ENCODE assay signal across 8 cellular contexts in the genomic region with DNA sequence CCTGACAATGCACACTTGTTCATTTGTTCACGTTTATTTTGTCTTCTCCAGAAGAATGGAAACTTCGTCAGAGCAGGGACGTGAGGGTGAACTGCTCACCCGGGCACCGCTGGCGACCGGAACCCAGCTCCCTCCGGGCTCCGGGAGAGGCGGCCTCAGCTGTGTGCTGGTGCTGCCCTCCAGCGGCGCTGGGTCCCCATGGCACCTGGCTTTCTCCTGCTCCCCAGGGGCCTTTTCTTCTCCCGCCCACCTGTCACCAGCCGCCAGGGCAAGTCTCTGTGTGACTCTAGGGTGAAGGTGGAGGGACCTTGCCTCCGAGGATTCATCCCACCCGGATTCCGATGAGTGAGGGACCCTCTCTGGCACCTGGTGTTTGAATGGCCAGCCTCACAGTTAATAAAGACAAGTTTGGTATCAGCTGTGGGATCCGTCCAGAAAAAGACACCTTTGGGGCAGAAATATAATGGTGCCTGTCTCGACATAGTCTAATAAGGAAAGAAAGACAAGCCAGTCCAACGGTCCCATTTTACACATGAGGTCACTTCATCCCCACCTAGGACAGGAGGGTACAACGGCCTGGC. TPM values are rescaled to one million over a fixed set of nuclear protein-coding genes. Genes with fewer than 3 reads are reported as not detected.
DNase-seq lines count a peak whose midpoint lies in the region; ATAC-seq, FAIRE-seq and TF ChIP-seq lines count a peak whose summit lies in the region.

No MANE protein-coding gene starts in this region.

- H3K9me3 ChIP-seq in Loucy (ENCODE audit: insufficient read depth, low read depth, low read length): no peaks in the 10 kb centered on the region
- no peaks in the 10 kb centered on the region for H3K9me3 ChIP-seq in SJSA1 (replicated peaks)

- no peaks in the 10 kb centered on the region for H3F3A ChIP-seq in Loucy (ENCODE audit: low read depth)

- peak; percentile 95 for ATAC-seq in omental fat pad (ENCODE audit: low FRiP score)

- DNase-seq in EH (ENCODE audit: low read depth): peak; percentile 75
- DNase-seq in H54 (ENCODE audit: insufficient read length, low spot score): peak; percentile 97
- DNase-seq in SJSA1 (ENCODE audit: low read depth in 1 of 2, low spot score in 2 of 2): peak; percentile 86 to 88
- peak; percentile 89 for DNase-seq in activated naive CD4-positive, alpha-beta T cell treated with Interleukin-2 at 50 U/mL for 16 hours
- DNase-seq in glomerular visceral epithelial cell (ENCODE audit: extremely low spot score): peak; percentile 74
- DNase-seq in omental fat pad (ENCODE audit: low spot score): peak; percentile 74

- H3K27ac ChIP-seq in SJSA1: no peak overlapping the region
- peak overlapping the region; percentile 40 for H3K27ac ChIP-seq in temporal lobe (ENCODE audit: low read depth, low read length)

- H3K27me3 ChIP-seq in Loucy (ENCODE audit: insufficient read depth, low read length, poor library complexity, severe bottlenecking) (no peaks in the 10 kb centered on the region), SJSA1 (replicated peaks) (peaks cover 22% of the 10 kb centered on the region)

- peak; percentile 91 for TF ChIP-seq CTCF in Loucy (conservative IDR thresholded peaks at IDR 0.05; ENCODE audit: low read length)
- TF ChIP-seq CTCF in omental fat pad (IDR thresholded peaks at IDR 0.05): peak in 1 of 3 donors; percentile 43

- no peaks in the 10 kb centered on the region for H4K20me1 ChIP-seq in Loucy (ENCODE audit: insufficient read depth, low read length, poor library complexity, severe bottlenecking)

- TF ChIP-seq POLR2A in H54 (IDR thresholded peaks at IDR 0.05; ENCODE audit: low read depth, low read length): no peak

- no peaks in the 10 kb centered on the region for H3K79me2 ChIP-seq in Loucy (ENCODE audit: insufficient read depth, low read length)

- H3K36me3 ChIP-seq in Loucy (ENCODE audit: insufficient read depth, low read length): no peaks in the 10 kb centered on the region
- no peaks in the 10 kb centered on the region for H3K36me3 ChIP-seq in SJSA1

- H3K9me2 ChIP-seq in Loucy (replicated peaks; ENCODE audit: low read depth, low read length): no peaks in the 10 kb centered on the region

- H3K4me1 ChIP-seq in Loucy (ENCODE audit: insufficient read depth, low read length, poor library complexity, severe bottlenecking) (peaks cover 14% of the 10 kb centered on the region), SJSA1 (replicated peaks) (peaks cover 5% of the 10 kb centered on the region)

- H2AFZ ChIP-seq in Loucy (ENCODE audit: low read length): peak overlapping the region; percentile 98

- H3K9ac ChIP-seq in Loucy (ENCODE audit: low read depth, low read length, poor library complexity, severe bottlenecking): peak overlapping the region; percentile 15

- FAIRE-seq in H54 (lab: Jason Lieb, UNC): no peak

- H3K4me3 ChIP-seq in Loucy (ENCODE audit: low read length, poor library complexity, severe bottlenecking): peak overlapping the region; percentile 82
- peak overlapping the region; percentile 31 for H3K4me3 ChIP-seq in SJSA1

- H3K4me2 ChIP-seq in Loucy (ENCODE audit: low read depth, low read length, poor library complexity, severe bottlenecking): peak overlapping the region; percentile 91

RNA-seq across cellular contexts. Expression of gene SLC35C1, which starts 32.9 kb away (rescaled TPM):
- 11.5 and 11.8 TPM in 2 replicates for total RNA-seq in SJSA1 (2014; rRNA removed; shearing (Covaris generic))
- total RNA-seq in omental fat pad (100 to 1,000 TPM in 1 of 4 donors, 10 to 100 TPM in 3; 18.6 to 103 (median 73.0) TPM), temporal lobe (5.9 TPM)
